Comparison of ENCODE assay signal across 1 cellular context in genomic region chr1:22819391-22819790, GRCh38.
TF ChIP-seq lines count a peak whose summit lies in the region.

No MANE protein-coding gene starts in this region.

TF ChIP-seq in HCT116, 20 proteins besides CTCF, POLR2A, EP300 and RAD21 (continued from another document):
- TF ChIP-seq ZBTB33 (IDR thresholded peaks at IDR 0.05; ENCODE audit: extremely low read depth, insufficient replicate concordance, low read length) (no peak), CEBPB (IDR thresholded peaks at IDR 0.05; ENCODE audit: low read depth) (no peak)
